15 cellular contexts compared by ENCODE assay signal in the genomic region with DNA sequence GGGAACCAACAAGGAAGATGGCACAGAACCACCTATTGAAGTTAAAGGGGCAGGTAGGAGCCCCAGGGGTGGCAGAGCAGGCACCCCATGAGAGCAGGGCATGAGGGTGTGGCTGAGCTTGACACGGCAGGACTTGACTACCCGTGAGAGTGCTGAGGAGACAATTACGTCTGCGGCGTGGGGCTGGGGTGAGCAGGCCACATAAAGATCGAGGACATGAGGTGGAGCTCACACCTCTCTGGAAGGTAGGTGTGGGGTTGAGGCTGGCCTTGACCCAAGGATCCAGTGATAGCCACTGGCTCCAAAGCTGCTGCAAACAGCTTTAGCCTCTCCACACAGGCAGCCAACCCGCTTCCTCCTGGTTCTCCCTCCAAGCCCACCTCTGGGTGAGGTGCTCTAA.
DNase-seq lines count a peak whose midpoint lies in the region; ATAC-seq, FAIRE-seq and TF ChIP-seq lines count a peak whose summit lies in the region.
"Had no signal": no experiment of that assay in that cellular context is flagged by ENCODE, and none has a peak within 500 bp of the region (broad histone marks: within the 10 kb centered on the region; RNA-seq: fewer than 3 reads in every experiment).

No MANE protein-coding gene starts in this region.

- H3K9ac ChIP-seq in mesenchymal stem cell (ENCODE audit: low read length) = no peak overlapping the region
- H3K9ac ChIP-seq: BLaER1 had no signal

- no peak overlapping the region for H3K18ac ChIP-seq in mesenchymal stem cell (ENCODE audit: low read depth in 1 of 2, low read length in 2 of 2)

- H2BK15ac ChIP-seq in mesenchymal stem cell (ENCODE audit: low read depth, poor library complexity, severe bottlenecking) = no peak overlapping the region

- CTCF ChIA-PET in activated CD8-positive, alpha-beta memory T cell treated with anti-CD3 and anti-CD28 coated beads, Interleukin-2, amount 10 ng/mL, durations not matched to agents 7 days and 5 days (lab: Charles Lee) = no interaction called here
- CTCF ChIA-PET in WTC11 (lab: Charles Lee) = interaction anchor here (1.1 kb wide), 1 partner anchor 104 kb away, joined by 5 read pairs; no protein-coding TSS in a partner anchor

- no peak overlapping the region for H3K27ac Mint-ChIP-seq in activated CD8-positive, alpha-beta memory T cell treated with anti-CD3 and anti-CD28 coated beads, Interleukin-2, amount 10 ng/mL, durations not matched to agents 7 days and 5 days
- no peak overlapping the region for H3K27ac Mint-ChIP-seq in WTC11
- H3K27ac Mint-ChIP-seq in T-helper 2 cell treated with Interferon-gamma antibody and Interleukin-4, amounts not matched to agents 5 μg/mL and 100 μg/mL, for 36 hours = no peak overlapping the region
- H3K27ac Mint-ChIP-seq: CD8-positive, alpha-beta memory T cell had no signal

- H3K9me3 ChIP-seq in mesenchymal stem cell (ENCODE audit: control insufficient read depth, low read length) (no peaks in the 10 kb centered on the region), stomach (no peaks in the 10 kb centered on the region)

- no peak for TF ChIP-seq CTCF in WTC11 (IDR thresholded peaks at IDR 0.05)
- no peak for TF ChIP-seq CTCF in stomach (IDR thresholded peaks at IDR 0.05)

- no peaks in the 10 kb centered on the region for H3K79me1 ChIP-seq in mesenchymal stem cell (replicated peaks; ENCODE audit: low read length, poor library complexity, severe bottlenecking)

- H3K36me3 ChIP-seq in mesenchymal stem cell (ENCODE audit: control insufficient read depth in 1 of 2, insufficient read depth in 2 of 2, low read depth in 1 of 2, low read length in 2 of 2) = no peaks in the 10 kb centered on the region
- H3K36me3 ChIP-seq in stomach = peaks cover 0 to 38% (median 13%) of the 10 kb centered on the region in 4 donors

- peak overlapping the region; percentile 70 for H4K91ac ChIP-seq in mesenchymal stem cell (ENCODE audit: low read length)

- peak; percentile 31 for DNase-seq in activated CD8-positive, alpha-beta memory T cell treated with anti-CD3 and anti-CD28 coated beads, Interleukin-2, amount 10 ng/mL, durations not matched to agents 7 days and 5 days
- no peak for DNase-seq in activated CD8-positive, alpha-beta memory T cell treated with anti-CD3 and anti-CD28 coated beads, Interleukin-2, amount 50 U/mL, for 4 hours
- no peak for DNase-seq in WTC11 (ENCODE audit: low spot score)
- no peak for DNase-seq in mesenchymal stem cell
- peak; percentile 21 for DNase-seq in stomach
- no peak for DNase-seq in GM12892 (ENCODE audit: insufficient read length)
- no peak for DNase-seq in T-helper 2 cell treated with Interferon-gamma antibody and Interleukin-4, amounts not matched to agents 5 μg/mL and 100 μg/mL, for 36 hours (ENCODE audit: low spot score)
- no peak for DNase-seq in COR-L47 (lab: John Stamatoyannopoulos, UW)
- DNase-seq: 8988T; AML-193; CD8-positive, alpha-beta memory T cell; DMS 273 treated with DMSO at 0.1 percent for 48 hours; GOT3 had no signal

- peaks cover 3% of the 10 kb centered on the region for H3K27me3 Mint-ChIP-seq in activated CD8-positive, alpha-beta memory T cell treated with anti-CD3 and anti-CD28 coated beads, Interleukin-2, amount 10 ng/mL, durations not matched to agents 7 days and 5 days
- H3K27me3 Mint-ChIP-seq in WTC11 (ENCODE audit: low read depth) = peaks cover 40% of the 10 kb centered on the region
- H3K27me3 Mint-ChIP-seq in T-helper 2 cell treated with Interferon-gamma antibody and Interleukin-4, amounts not matched to agents 5 μg/mL and 100 μg/mL, for 36 hours (ENCODE audit: low read depth) = no peaks in the 10 kb centered on the region

- no peak overlapping the region for H3K4me2 ChIP-seq in mesenchymal stem cell (ENCODE audit: low read length, poor library complexity, severe bottlenecking)
- H3K4me2 ChIP-seq: BLaER1 had no signal

- no peak overlapping the region for H3K27ac ChIP-seq in mesenchymal stem cell (ENCODE audit: low read length, poor library complexity, severe bottlenecking)
- no peak overlapping the region for H3K27ac ChIP-seq in stomach
- H3K27ac ChIP-seq: BLaER1 had no signal

- no peak overlapping the region for H3K23ac ChIP-seq in mesenchymal stem cell (ENCODE audit: low read length in 2 of 2)

- no peak overlapping the region for H3K14ac ChIP-seq in mesenchymal stem cell (ENCODE audit: low read length in 2 of 2)

- no peak for FAIRE-seq in GM12892 (lab: Jason Lieb, UNC)

- no peak overlapping the region for H4K8ac ChIP-seq in mesenchymal stem cell (ENCODE audit: low read length)

- no peak overlapping the region for H2AFZ ChIP-seq in mesenchymal stem cell (ENCODE audit: low read depth, low read length)

- H2BK12ac ChIP-seq in mesenchymal stem cell (ENCODE audit: low read length in 2 of 2) = no peak overlapping the region

- H2BK120ac ChIP-seq in mesenchymal stem cell (ENCODE audit: low read depth, low read length) = no peak overlapping the region

- H2AK5ac ChIP-seq in mesenchymal stem cell (ENCODE audit: low read length, severe bottlenecking) = no peak overlapping the region

- intact Hi-C loops in stomach (cut with DNase I; ENCODE audit: low total_unique reads) = no loop called here

- H3K4me3 Mint-ChIP-seq in activated CD8-positive, alpha-beta memory T cell treated with anti-CD3 and anti-CD28 coated beads, Interleukin-2, amount 10 ng/mL, durations not matched to agents 7 days and 5 days = no peak overlapping the region
- no peak overlapping the region for H3K4me3 Mint-ChIP-seq in WTC11
- H3K4me3 Mint-ChIP-seq in T-helper 2 cell treated with Interferon-gamma antibody and Interleukin-4, amounts not matched to agents 5 μg/mL and 100 μg/mL, for 36 hours = no peak overlapping the region
- H3K4me3 Mint-ChIP-seq: CD8-positive, alpha-beta memory T cell had no signal

- TF ChIP-seq POLR2A in stomach (IDR thresholded peaks at IDR 0.05) (no peak), GM12892 (IDR thresholded peaks at IDR 0.05; ENCODE audit: low read depth, low read length) (no peak)

- H3K4me1 Mint-ChIP-seq in activated CD8-positive, alpha-beta memory T cell treated with anti-CD3 and anti-CD28 coated beads, Interleukin-2, amount 10 ng/mL, durations not matched to agents 7 days and 5 days = no peaks in the 10 kb centered on the region
- peaks cover 13% of the 10 kb centered on the region for H3K4me1 Mint-ChIP-seq in WTC11
- H3K4me1 Mint-ChIP-seq in T-helper 2 cell treated with Interferon-gamma antibody and Interleukin-4, amounts not matched to agents 5 μg/mL and 100 μg/mL, for 36 hours (ENCODE audit: low read depth) = no peaks in the 10 kb centered on the region
- H3K4me1 Mint-ChIP-seq: CD8-positive, alpha-beta memory T cell had no signal

- WGBS in mesenchymal stem cell = 75% methylated on average over 6 of the region's 7 CpGs
- WGBS in stomach, 5 donors = 78 to 93% (median 87%) methylated on average over 7 of the region's 7 CpGs

- H3K27me3 ChIP-seq in mesenchymal stem cell (ENCODE audit: control insufficient read depth in 1 of 2, insufficient read depth in 1 of 2, low read length in 2 of 2) = peaks cover 4 to 8% of the 10 kb centered on the region in 2 experiments
- peaks cover 0 to 4% (median 0%) of the 10 kb centered on the region in 3 donors for H3K27me3 ChIP-seq in stomach
- H3K27me3 ChIP-seq: BLaER1 had no signal

- no peak overlapping the region for H2BK5ac ChIP-seq in mesenchymal stem cell (ENCODE audit: low read depth, low read length, poor library complexity, severe bottlenecking)

- H3K4me1 ChIP-seq in mesenchymal stem cell (ENCODE audit: control insufficient read depth, insufficient read depth, low read depth, low read length) = peaks cover 2% of the 10 kb centered on the region
- no peaks in the 10 kb centered on the region for H3K4me1 ChIP-seq in stomach

- POLR2A ChIA-PET in WTC11 (lab: Charles Lee) = no interaction called here

- no peak overlapping the region for H3K4ac ChIP-seq in mesenchymal stem cell (ENCODE audit: low read depth in 1 of 2, low read length in 2 of 2)

- H3K9me3 Mint-ChIP-seq in activated CD8-positive, alpha-beta memory T cell treated with anti-CD3 and anti-CD28 coated beads, Interleukin-2, amount 10 ng/mL, durations not matched to agents 7 days and 5 days (ENCODE audit: low read depth) = no peaks in the 10 kb centered on the region
- H3K9me3 Mint-ChIP-seq in WTC11 = no peaks in the 10 kb centered on the region
- H3K9me3 Mint-ChIP-seq in T-helper 2 cell treated with Interferon-gamma antibody and Interleukin-4, amounts not matched to agents 5 μg/mL and 100 μg/mL, for 36 hours = no peaks in the 10 kb centered on the region

- ATAC-seq in activated CD8-positive, alpha-beta memory T cell treated with anti-CD3 and anti-CD28 coated beads, Interleukin-2, amount 10 ng/mL, durations not matched to agents 7 days and 5 days = no peak
- peak; percentile 12; the same call in 1 of the 2 replicates for ATAC-seq in WTC11
- ATAC-seq: HCT116 had no signal

- no peak overlapping the region for H3K4me3 ChIP-seq in mesenchymal stem cell (ENCODE audit: insufficient read depth in 1 of 2, low read depth in 1 of 2, low read length in 2 of 2)
- no peak overlapping the region for H3K4me3 ChIP-seq in stomach
- H3K4me3 ChIP-seq: BLaER1 had no signal

- H3K36me3 Mint-ChIP-seq in activated CD8-positive, alpha-beta memory T cell treated with anti-CD3 and anti-CD28 coated beads, Interleukin-2, amount 10 ng/mL, durations not matched to agents 7 days and 5 days = no peaks in the 10 kb centered on the region
- no peaks in the 10 kb centered on the region for H3K36me3 Mint-ChIP-seq in WTC11
- no peaks in the 10 kb centered on the region for H3K36me3 Mint-ChIP-seq in T-helper 2 cell treated with Interferon-gamma antibody and Interleukin-4, amounts not matched to agents 5 μg/mL and 100 μg/mL, for 36 hours (ENCODE audit: low read depth)
- H3K36me3 Mint-ChIP-seq: CD8-positive, alpha-beta memory T cell had no signal

- no peak for TF ChIP-seq EP300 in stomach (IDR thresholded peaks at IDR 0.05)

TF ChIP-seq in WTC11, 78 proteins besides CTCF, POLR2A, EP300 and RAD21 (continues in another document):
- no peak for TF ChIP-seq E2F5 (CRISPR knock-in tag; IDR thresholded peaks at IDR 0.05)

Comparison
In these comparisons a context has a peak if more than half of its experiments do, and no peak if none do; other contexts are left out.
1. DNase-seq: peak in activated CD8-positive, alpha-beta memory T cell treated with anti-CD3 and anti-CD28 coated beads, Interleukin-2, amount 10 ng/mL, durations not matched to agents 7 days and 5 days (single experiment) and stomach (single experiment); none in activated CD8-positive, alpha-beta memory T cell treated with anti-CD3 and anti-CD28 coated beads, Interleukin-2, amount 50 U/mL, for 4 hours (single experiment), WTC11 (single experiment), mesenchymal stem cell (single experiment), GM12892 (single experiment), T-helper 2 cell treated with Interferon-gamma antibody and Interleukin-4, amounts not matched to agents 5 μg/mL and 100 μg/mL, for 36 hours (single experiment) and COR-L47 (single experiment).